In genomic region chr1:96358057-96358456, GRCh38 we compare ENCODE assay signal across 25 cellular contexts.
"Had no signal": no experiment of that assay in that cellular context is flagged by ENCODE, and none has a peak within 500 bp of the region (broad histone marks: within the 10 kb centered on the region; RNA-seq: fewer than 3 reads in every experiment).

No MANE protein-coding gene starts in this region.

- H3K27me3 ChIP-seq: body of pancreas, breast epithelium, cardiac muscle cell had no signal

- DNase-seq: activated B cell treated with CpG ODN at 0.5 μM for 24 hours; activated CD4-positive, alpha-beta T cell treated with anti-CD3 and anti-CD28 coated beads for 48 hours; activated CD4-positive, alpha-beta T cell treated with anti-CD3 and anti-CD28 coated beads, Interleukin-2, amount 50 U/mL, for 1 hour; activated CD4-positive, alpha-beta T cell treated with anti-CD3 and anti-CD28 coated beads, Interleukin-2, amount 50 U/mL, for 48 hours; activated CD8-positive, alpha-beta memory T cell treated with anti-CD3 and anti-CD28 coated beads for 24 hours; activated CD8-positive, alpha-beta T cell treated with anti-CD3 and anti-CD28 coated beads for 36 hours; activated effector memory CD4-positive, alpha-beta T cell treated with Interleukin-2 at 50 U/mL for 16 hours; activated gamma-delta T cell treated with Interleukin-2 at 50 U/mL for 16 hours; activated naive CD4-positive, alpha-beta T cell treated with anti-CD3 and anti-CD28 coated beads, Interleukin-2, amount 50 U/mL, for 16 hours; activated naive CD4-positive, alpha-beta T cell treated with Interleukin-2 at 50 U/mL for 16 hours; activated T-cell treated with anti-CD3 and anti-CD28 coated beads, Interleukin-2, amount 50 U/mL, for 4 hours; amniotic stem cell; anterior cingulate cortex; body of pancreas; dorsolateral prefrontal cortex; effector memory CD4-positive, alpha-beta T cell; endodermal cell; foreskin melanocyte; head of caudate nucleus; hippocampal formation; T-helper 2 cell had no signal

- H3K4me3 ChIP-seq: body of pancreas, breast epithelium, cardiac muscle cell, coronary artery, dorsolateral prefrontal cortex had no signal

- H3K9me3 ChIP-seq: body of pancreas, breast epithelium had no signal

- H3K36me3 ChIP-seq: breast epithelium, cardiac muscle cell had no signal

- H3K4me1 ChIP-seq: body of pancreas, breast epithelium had no signal

- H3K27ac ChIP-seq: body of pancreas, breast epithelium, cardiac muscle cell, coronary artery, dorsolateral prefrontal cortex, VCaP had no signal
